6 cellular contexts compared by ENCODE assay signal in genomic region chr1:185555743-185556142, GRCh38.
"Had no signal": no experiment of that assay in that cellular context is flagged by ENCODE, and none has a peak within 500 bp of the region (broad histone marks: within the 10 kb centered on the region; RNA-seq: fewer than 3 reads in every experiment).

No MANE protein-coding gene starts in this region.

- H3K27ac ChIP-seq: HL-60 had no signal

- ATAC-seq: GM23338, HepG2 had no signal

- DNase-seq: H9, HCEC 1CT, KBM-7 had no signal

- H3K4me3 ChIP-seq: GM23338 had no signal
